In genomic region chr2:157362627-157363026, GRCh38 we compare ENCODE assay signal across 34 cellular contexts. TPM values are rescaled to one million over a fixed set of nuclear protein-coding genes. Genes with fewer than 3 reads are reported as not detected.
"Had no signal": no experiment of that assay in that cellular context is flagged by ENCODE, and none has a peak within 500 bp of the region (broad histone marks: within the 10 kb centered on the region; RNA-seq: fewer than 3 reads in every experiment).

No MANE protein-coding gene starts in this region.

- H3K9me3 ChIP-seq: adrenal gland, body of pancreas, breast epithelium had no signal

- ATAC-seq: activated CD8-positive, alpha-beta T cell treated with anti-CD3 and anti-CD28 coated beads for 36 hours; activated T-cell treated with anti-CD3 and anti-CD28 coated beads, Interleukin-2, amount 50 U/mL, for 4 hours; activated T-cell treated with anti-CD3 and anti-CD28 coated beads, Interleukin-2, amount 50 U/mL, for 72 hours; activated T-helper 17 cell treated with anti-CD3 and anti-CD28 coated beads, Interleukin-2, amount 50 U/mL, for 72 hours; body of pancreas; T-cell had no signal

- DNase-seq: activated B cell treated with CpG ODN at 0.5 μM for 24 hours; activated CD4-positive, alpha-beta memory T cell treated with anti-CD3 and anti-CD28 coated beads for 36 hours; activated CD4-positive, alpha-beta T cell treated with anti-CD3 and anti-CD28 coated beads for 4 hours; activated CD4-positive, alpha-beta T cell treated with anti-CD3 and anti-CD28 coated beads, Interleukin-2, amount 10 ng/mL, durations not matched to agents 24 days and 14 days; activated CD4-positive, alpha-beta T cell treated with anti-CD3 and anti-CD28 coated beads, Interleukin-2, amount 50 U/mL, for 1 hour; activated CD4-positive, alpha-beta T cell treated with anti-CD3 and anti-CD28 coated beads, Interleukin-2, amount 50 U/mL, for 4 hours; activated CD4-positive, CD25-positive, alpha-beta regulatory T cell treated with anti-CD3 and anti-CD28 coated beads, Interleukin-2, amount 50 U/mL, for 72 hours; activated CD8-positive, alpha-beta memory T cell treated with anti-CD3 and anti-CD28 coated beads, Interleukin-2, amount 50 U/mL, for 4 hours; activated CD8-positive, alpha-beta T cell treated with anti-CD3 and anti-CD28 coated beads for 36 hours; activated effector memory CD4-positive, alpha-beta T cell treated with anti-CD3 and anti-CD28 coated beads, Interleukin-2, amount 50 U/mL, for 16 hours; activated gamma-delta T cell treated with Interleukin-2 at 50 U/mL for 16 hours; activated naive CD4-positive, alpha-beta T cell treated with anti-CD3 and anti-CD28 coated beads, Interleukin-2, amount 10 ng/mL, durations not matched to agents 7 days and 5 days; activated naive CD4-positive, alpha-beta T cell treated with Interleukin-2 at 50 U/mL for 16 hours; activated naive CD8-positive, alpha-beta T cell treated with anti-CD3 and anti-CD28 coated beads for 36 hours; activated T-cell treated with anti-CD3 and anti-CD28 coated beads for 4 hours; activated T-cell treated with anti-CD3 and anti-CD28 coated beads, Interleukin-2, amount 50 U/mL, for 1 hour; activated T-cell treated with anti-CD3 and anti-CD28 coated beads, Interleukin-2, amount 50 U/mL, for 4 hours; activated T-cell treated with anti-CD3 and anti-CD28 coated beads, Interleukin-2, amount 50 U/mL, for 72 hours; adrenal gland; amniotic stem cell; aorta; body of pancreas; brain microvascular endothelial cell; central memory CD4-positive, alpha-beta T cell; T-cell; T-helper 2 cell; T-helper 9 cell had no signal

- H3K4me3 Mint-ChIP-seq: activated B cell treated with CpG ODN at 0.5 μM for 24 hours; activated CD4-positive, alpha-beta memory T cell treated with anti-CD3 and anti-CD28 coated beads for 36 hours; activated CD4-positive, alpha-beta T cell treated with anti-CD3 and anti-CD28 coated beads, Interleukin-2, amount 10 ng/mL, durations not matched to agents 24 days and 14 days; activated CD8-positive, alpha-beta T cell treated with anti-CD3 and anti-CD28 coated beads for 36 hours; activated naive CD4-positive, alpha-beta T cell treated with anti-CD3 and anti-CD28 coated beads, Interleukin-2, amount 10 ng/mL, durations not matched to agents 7 days and 5 days; activated naive CD8-positive, alpha-beta T cell treated with anti-CD3 and anti-CD28 coated beads for 36 hours; activated T-cell treated with anti-CD3 and anti-CD28 coated beads, Interleukin-2, amount 50 U/mL, for 4 hours; activated T-helper 1 cell treated with anti-CD3 and anti-CD28 coated beads, Interleukin-12 subunit alpha, Interleukin-12 subunit beta, Interleukin-2, Interleukin-4 antibody, amounts not matched to agents 30 ng/mL and 10 ng/mL and 1 ng/mL, durations not matched to agents 14 hours and 24 hours and 36 hours; activated T-helper 17 cell treated with anti-CD3 and anti-CD28 coated beads, Interleukin-2, amount 50 U/mL, for 72 hours; T-helper 2 cell treated with Interferon-gamma antibody and Interleukin-4, amounts not matched to agents 5 μg/mL and 100 μg/mL, for 36 hours had no signal

- H3K27me3 Mint-ChIP-seq: activated B cell treated with CpG ODN at 0.5 μM for 24 hours; activated CD4-positive, alpha-beta memory T cell treated with anti-CD3 and anti-CD28 coated beads for 36 hours; activated CD4-positive, alpha-beta T cell treated with anti-CD3 and anti-CD28 coated beads, Interleukin-2, amount 10 ng/mL, durations not matched to agents 24 days and 14 days; activated CD8-positive, alpha-beta T cell treated with anti-CD3 and anti-CD28 coated beads for 36 hours; activated naive CD4-positive, alpha-beta T cell treated with anti-CD3 and anti-CD28 coated beads, Interleukin-2, amount 10 ng/mL, durations not matched to agents 7 days and 5 days; activated naive CD8-positive, alpha-beta T cell treated with anti-CD3 and anti-CD28 coated beads for 36 hours; activated T-helper 17 cell treated with anti-CD3 and anti-CD28 coated beads, Interleukin-2, amount 50 U/mL, for 72 hours; T-cell had no signal

- H3K27me3 ChIP-seq: adrenal gland, body of pancreas, brain microvascular endothelial cell, breast epithelium had no signal

- H3K27ac ChIP-seq: adrenal gland, body of pancreas, brain microvascular endothelial cell, breast epithelium, VCaP had no signal

- H3K27ac Mint-ChIP-seq: activated CD4-positive, alpha-beta memory T cell treated with anti-CD3 and anti-CD28 coated beads for 36 hours; activated CD4-positive, alpha-beta T cell treated with anti-CD3 and anti-CD28 coated beads, Interleukin-2, amount 10 ng/mL, durations not matched to agents 24 days and 14 days; activated naive CD4-positive, alpha-beta T cell treated with anti-CD3 and anti-CD28 coated beads, Interleukin-2, amount 10 ng/mL, durations not matched to agents 7 days and 5 days; activated naive CD4-positive, alpha-beta T cell treated with anti-CD3 and anti-CD28 coated beads, Interleukin-2, amount 50 U/mL, for 72 hours; activated T-helper 1 cell treated with anti-CD3 and anti-CD28 coated beads, Interleukin-12 subunit alpha, Interleukin-12 subunit beta, Interleukin-2, Interleukin-4 antibody, amounts not matched to agents 30 ng/mL and 10 ng/mL and 1 ng/mL, durations not matched to agents 14 hours and 24 hours and 36 hours; T-cell; T-helper 2 cell treated with Interferon-gamma antibody and Interleukin-4, amounts not matched to agents 5 μg/mL and 100 μg/mL, for 36 hours had no signal

RNA-seq across cellular contexts. Expression of gene ERMN, which starts 37.0 kb away (rescaled TPM):
- total RNA-seq: cardiac septum had no signal
- polyA plus RNA-seq: aorta had no signal
